20 cellular contexts compared by ENCODE assay signal in genomic region chr1:94024109-94024792, GRCh38.
"Had no signal": no experiment of that assay in that cellular context is flagged by ENCODE, and none has a peak within 500 bp of the region (broad histone marks: within the 10 kb centered on the region; RNA-seq: fewer than 3 reads in every experiment).

No MANE protein-coding gene starts in this region.

- H3K4me3 ChIP-seq: breast epithelium had no signal

- H3K36me3 ChIP-seq: breast epithelium, WERI-Rb-1 had no signal

- H3K9me3 Mint-ChIP-seq: activated CD8-positive, alpha-beta T cell treated with anti-CD3 and anti-CD28 coated beads for 36 hours; activated naive CD4-positive, alpha-beta T cell treated with anti-CD3 and anti-CD28 coated beads, Interleukin-2, amount 50 U/mL, for 24 hours; T-helper 1 cell treated with Interleukin-12 subunit alpha and Interleukin-12 subunit beta and Interleukin-4 antibody, amounts not matched to agents 30 μg/mL and 1 μg/mL, for 36 hours had no signal

- DNase-seq: activated CD4-positive, alpha-beta T cell treated with anti-CD3 and anti-CD28 coated beads for 36 hours; activated CD8-positive, alpha-beta memory T cell treated with anti-CD3 and anti-CD28 coated beads, Interleukin-2, amount 50 U/mL, for 4 hours; activated CD8-positive, alpha-beta T cell treated with anti-CD3 and anti-CD28 coated beads for 36 hours; activated naive CD4-positive, alpha-beta T cell; activated T-cell treated with anti-CD3 and anti-CD28 coated beads, Interleukin-2, amount 50 U/mL, for 1 hour; aorta; central memory CD4-positive, alpha-beta T cell; Karpas-422; NCI-H1105 treated with DMSO at 0.1 percent for 48 hours; NCI-H1436 treated with DMSO at 0.1 percent for 48 hours; NCI-H187; NCI-H2081; NCI-H510A treated with DMSO at 0.1 percent for 48 hours; NCI-H69; NK-92 treated with Interleukin-12 subunit alpha and Interleukin-12 subunit beta, amount 100 ng/mL, for 24 hours; SHP77 treated with DMSO at 0.1 percent for 48 hours; WERI-Rb-1 had no signal

- H3K4me1 ChIP-seq: breast epithelium had no signal

- H3K27me3 Mint-ChIP-seq: activated CD8-positive, alpha-beta T cell treated with anti-CD3 and anti-CD28 coated beads for 36 hours had no signal

- H3K27me3 ChIP-seq: breast epithelium had no signal

- ATAC-seq: activated CD4-positive, alpha-beta T cell treated with anti-CD3 and anti-CD28 coated beads for 36 hours; activated CD8-positive, alpha-beta T cell treated with anti-CD3 and anti-CD28 coated beads for 36 hours had no signal

- H3K4me3 Mint-ChIP-seq: activated CD4-positive, alpha-beta T cell treated with anti-CD3 and anti-CD28 coated beads for 36 hours; activated CD8-positive, alpha-beta T cell treated with anti-CD3 and anti-CD28 coated beads for 36 hours; activated naive CD4-positive, alpha-beta T cell treated with anti-CD3 and anti-CD28 coated beads, Interleukin-2, amount 50 U/mL, for 24 hours; T-helper 1 cell treated with Interleukin-12 subunit alpha and Interleukin-12 subunit beta and Interleukin-4 antibody, amounts not matched to agents 30 μg/mL and 1 μg/mL, for 36 hours had no signal

- H3K36me3 Mint-ChIP-seq: activated naive CD4-positive, alpha-beta T cell treated with anti-CD3 and anti-CD28 coated beads, Interleukin-2, amount 50 U/mL, for 24 hours had no signal

- H3K9me3 ChIP-seq: breast epithelium had no signal

- H3K27ac Mint-ChIP-seq: activated CD4-positive, alpha-beta T cell treated with anti-CD3 and anti-CD28 coated beads for 36 hours; activated CD8-positive, alpha-beta T cell treated with anti-CD3 and anti-CD28 coated beads for 36 hours; activated naive CD4-positive, alpha-beta T cell treated with anti-CD3 and anti-CD28 coated beads, Interleukin-2, amount 50 U/mL, for 24 hours; T-helper 1 cell treated with Interleukin-12 subunit alpha and Interleukin-12 subunit beta and Interleukin-4 antibody, amounts not matched to agents 30 μg/mL and 1 μg/mL, for 36 hours had no signal

- H3K27ac ChIP-seq: breast epithelium, WERI-Rb-1 had no signal
